In genomic region chr6:104789770-104790190, GRCh38 we compare ENCODE assay signal across 8 cellular contexts.
A peak's percentile ranks its signal among the peaks of the same experiment; 100 is the strongest.
DNase-seq lines count a peak whose midpoint lies in the region; ATAC-seq and TF ChIP-seq lines count a peak whose summit lies in the region.

No MANE protein-coding gene starts in this region.

- WGBS in heart right ventricle, 2 donors = 60 to 65% methylated on average over 5 of the region's 5 CpGs
- WGBS in right cardiac atrium = 52% methylated on average over 5 of the region's 5 CpGs

- TF ChIP-seq CTCF in heart right ventricle (IDR thresholded peaks at IDR 0.05) (peak in 7 of 9 donors; percentile 19 to 43 (median 35)), WERI-Rb-1 (IDR thresholded peaks at IDR 0.05; ENCODE audit: low read depth, low read length) (0 out of 2 replicates have a peak, but pooled peaks have one; percentile 8)

- intact Hi-C loops in heart right ventricle (cut with DNase I) (loop anchor here in 4 of 10 donors (10.0 kb wide), 1 partner anchor 285 kb away; no protein-coding TSS in a partner anchor), right cardiac atrium (cut with DNase I) (no loop called here)

- no peak overlapping the region for H3K27ac ChIP-seq in heart right ventricle
- no peak overlapping the region for H3K27ac ChIP-seq in right cardiac atrium (ENCODE audit: low read length)
- H3K27ac ChIP-seq in WERI-Rb-1 = no peak overlapping the region

- H3K4me3 ChIP-seq in heart right ventricle = no peak overlapping the region
- H3K4me3 ChIP-seq in right cardiac atrium (ENCODE audit: low read length) = no peak overlapping the region
- H3K4me3 ChIP-seq in Jurkat, Clone E6-1 (ENCODE audit: low read length) = no peak overlapping the region
- no peak overlapping the region for H3K4me3 ChIP-seq in WERI-Rb-1 (ENCODE audit: low read depth, low read length)

- DNase-seq in heart right ventricle = no peak
- DNase-seq in right cardiac atrium = no peak
- peak; percentile 75 for DNase-seq in Jurkat, Clone E6-1 (ENCODE audit: low read depth, low spot score)
- no peak for DNase-seq in WERI-Rb-1
- peak; percentile 34 for DNase-seq in inferior parietal cortex (ENCODE audit: extremely low spot score)
- no peak for DNase-seq in putamen (ENCODE audit: low spot score)
- no peak for DNase-seq in midbrain (lab: John Stamatoyannopoulos, UW)

- H3K9me3 ChIP-seq in heart right ventricle (no peaks in the 10 kb centered on the region), right cardiac atrium (ENCODE audit: control insufficient read depth, low read length) (no peaks in the 10 kb centered on the region), WERI-Rb-1 (ENCODE audit: severe bottlenecking) (no peaks in the 10 kb centered on the region)

- ATAC-seq in heart right ventricle (peak in 1 of 8 donors; percentile 15), right cardiac atrium (no peak), GM21825 (IDR thresholded peaks at IDR 0.05; ENCODE audit: unreplicated experiment) (peak; percentile 84)

- H3K4me1 ChIP-seq in heart right ventricle (peaks cover 0 to 17% (median 0%) of the 10 kb centered on the region in 9 donors), right cardiac atrium (ENCODE audit: control insufficient read depth, insufficient read depth, low read length) (peaks cover 1% of the 10 kb centered on the region)

- H3K36me3 ChIP-seq in heart right ventricle (peaks cover 0 to 51% (median 5%) of the 10 kb centered on the region in 9 donors), WERI-Rb-1 (peaks cover 16% of the 10 kb centered on the region)

- H3K27me3 ChIP-seq in heart right ventricle (no peaks in the 10 kb centered on the region), right cardiac atrium (ENCODE audit: control insufficient read depth, insufficient read depth) (no peaks in the 10 kb centered on the region), WERI-Rb-1 (ENCODE audit: insufficient read depth, low read depth, severe bottlenecking) (no peaks in the 10 kb centered on the region)

Comparison
In these comparisons a context has a peak if more than half of its experiments do, and no peak if none do; other contexts are left out.
1. DNase-seq: peak in Jurkat, Clone E6-1 (single experiment) and inferior parietal cortex (single experiment); none in heart right ventricle (0 of 2), right cardiac atrium (0 of 3), WERI-Rb-1 (single experiment), putamen (single experiment) and midbrain (single experiment).